22 cellular contexts compared by ENCODE assay signal in genomic region chr22:31881867-31882266, GRCh38.
A peak's percentile ranks its signal among the peaks of the same experiment; 100 is the strongest.
DNase-seq lines count a peak whose midpoint lies in the region; ATAC-seq and TF ChIP-seq lines count a peak whose summit lies in the region.
"Had no signal": no experiment of that assay in that cellular context is flagged by ENCODE, and none has a peak within 500 bp of the region (broad histone marks: within the 10 kb centered on the region; RNA-seq: fewer than 3 reads in every experiment).

No MANE protein-coding gene starts in this region.

- H3K4me1 Mint-ChIP-seq in progenitor cell of endocrine pancreas (ENCODE audit: low read depth) (peaks cover 13% of the 10 kb centered on the region), type B pancreatic cell (ENCODE audit: unreplicated experiment) (peaks cover 25% of the 10 kb centered on the region)
- H3K4me1 Mint-ChIP-seq: B cell; CD4-positive, CD25-positive, alpha-beta regulatory T cell; CD8-positive, alpha-beta memory T cell had no signal

- POLR2A ChIA-PET in RWPE1 (lab: Yijun Ruan, JAX; ENCODE audit: low non-redundant PET) = interaction anchor here (0.7 kb wide), 1 partner anchor 25 kb away, joined by 4 read pairs; no protein-coding TSS in a partner anchor

- CTCF ChIA-PET in RWPE1 (lab: Yijun Ruan, JAX) = interaction anchor here (0.6 to 0.7 kb wide), 2 partner anchors 19 to 251 kb away, joined by 3 to 5 read pairs; no protein-coding TSS in a partner anchor

- H3K79me2 ChIP-seq in hepatocyte = no peaks in the 10 kb centered on the region

- H3K36me3 ChIP-seq in hepatocyte (replicated peaks; ENCODE audit: insufficient read depth, low read depth) = no peaks in the 10 kb centered on the region
- H3K36me3 ChIP-seq in left lung = peaks cover 0 to 43% of the 10 kb centered on the region in 2 donors

- DNase-seq in hepatocyte (ENCODE audit: low spot score) (peak; percentile 36), left lung (no peak), progenitor cell of endocrine pancreas (ENCODE audit: low spot score, unreplicated experiment) (no peak), type B pancreatic cell (ENCODE audit: extremely low spot score, unreplicated experiment) (no peak), RWPE1 (ENCODE audit: low spot score) (no peak), hypothalamus (lab: John Stamatoyannopoulos, UW) (no peak)
- DNase-seq: C1 segment of cervical spinal cord; CD4-positive, CD25-positive, alpha-beta regulatory T cell; CD8-positive, alpha-beta memory T cell; COR-L47; DMS 273 treated with DMSO at 0.1 percent for 48 hours; DMS53; DND-41; EL; GOT3; H7; HFFc6 had no signal

- H3K9me2 ChIP-seq in hepatocyte (replicated peaks; ENCODE audit: insufficient read depth) = no peaks in the 10 kb centered on the region

- no peaks in the 10 kb centered on the region for H3K27me3 Mint-ChIP-seq in progenitor cell of endocrine pancreas
- no peaks in the 10 kb centered on the region for H3K27me3 Mint-ChIP-seq in type B pancreatic cell
- H3K27me3 Mint-ChIP-seq: B cell; CD4-positive, CD25-positive, alpha-beta regulatory T cell; CD8-positive, alpha-beta memory T cell had no signal

- no peaks in the 10 kb centered on the region for H4K20me1 ChIP-seq in hepatocyte (ENCODE audit: insufficient read depth, poor library complexity, severe bottlenecking)

- H3K4me2 ChIP-seq in hepatocyte = peak overlapping the region; percentile 50

- intact Hi-C loops in left lung (cut with DNase I) = no loop called here

- H3K4me3 Mint-ChIP-seq in progenitor cell of endocrine pancreas (ENCODE audit: low read depth) = peak overlapping the region; percentile 14
- H3K4me3 Mint-ChIP-seq in type B pancreatic cell = no peak overlapping the region
- H3K4me3 Mint-ChIP-seq: B cell; CD4-positive, CD25-positive, alpha-beta regulatory T cell; CD8-positive, alpha-beta memory T cell; HFFc6 had no signal

- peaks cover 7% of the 10 kb centered on the region for H3K4me1 ChIP-seq in hepatocyte (ENCODE audit: insufficient read depth)
- no peaks in the 10 kb centered on the region for H3K4me1 ChIP-seq in left lung

- H3K9me3 Mint-ChIP-seq in progenitor cell of endocrine pancreas (ENCODE audit: low read depth) = no peaks in the 10 kb centered on the region
- H3K9me3 Mint-ChIP-seq in type B pancreatic cell = no peaks in the 10 kb centered on the region
- H3K9me3 Mint-ChIP-seq: CD4-positive, CD25-positive, alpha-beta regulatory T cell; CD8-positive, alpha-beta memory T cell; HFFc6 had no signal

- H2AFZ ChIP-seq in hepatocyte = no peak overlapping the region

- 86% methylated on average over 4 of the region's 4 CpGs for WGBS in hepatocyte (ENCODE audit: low lambda C conversion rate, missing lambda C conversion rate)

- TF ChIP-seq CTCF in hepatocyte (IDR thresholded peaks at IDR 0.05; ENCODE audit: poor library complexity) (no peak), left lung (IDR thresholded peaks at IDR 0.05) (no peak), progenitor cell of endocrine pancreas (IDR thresholded peaks at IDR 0.05; ENCODE audit: unreplicated experiment) (no peak), type B pancreatic cell (conservative IDR thresholded peaks at IDR 0.05) (no peak), RWPE1 (conservative IDR thresholded peaks at IDR 0.05; ENCODE audit: low read depth) (no peak)

- H3K4me3 ChIP-seq in hepatocyte = no peak overlapping the region
- H3K4me3 ChIP-seq in left lung = no peak overlapping the region
- H3K4me3 ChIP-seq: GM12878 had no signal

- H3K27ac ChIP-seq in hepatocyte (peak overlapping the region; percentile 63), left lung (no peak overlapping the region), RWPE1 (no peak overlapping the region)

- no peaks in the 10 kb centered on the region for H3K9me3 ChIP-seq in hepatocyte (ENCODE audit: low read depth)
- H3K9me3 ChIP-seq in left lung = no peaks in the 10 kb centered on the region

- peak; percentile 74 for ATAC-seq in left lung
- no peak for ATAC-seq in HG02973 (IDR thresholded peaks at IDR 0.05; ENCODE audit: unreplicated experiment)
- ATAC-seq: GM12878, HCT116, HepG2 had no signal

- H3K27ac Mint-ChIP-seq in progenitor cell of endocrine pancreas (peak overlapping the region; percentile 88), type B pancreatic cell (peak overlapping the region; percentile 41)
- H3K27ac Mint-ChIP-seq: B cell; CD8-positive, alpha-beta memory T cell; HFFc6 had no signal

- peaks cover 7% of the 10 kb centered on the region for H3K36me3 Mint-ChIP-seq in progenitor cell of endocrine pancreas (ENCODE audit: insufficient read depth)
- peaks cover 14% of the 10 kb centered on the region for H3K36me3 Mint-ChIP-seq in type B pancreatic cell

- no peaks in the 10 kb centered on the region for H3K27me3 ChIP-seq in hepatocyte
- H3K27me3 ChIP-seq in left lung = no peaks in the 10 kb centered on the region
